Comparison of ENCODE assay signal across 32 cellular contexts in the genomic region with DNA sequence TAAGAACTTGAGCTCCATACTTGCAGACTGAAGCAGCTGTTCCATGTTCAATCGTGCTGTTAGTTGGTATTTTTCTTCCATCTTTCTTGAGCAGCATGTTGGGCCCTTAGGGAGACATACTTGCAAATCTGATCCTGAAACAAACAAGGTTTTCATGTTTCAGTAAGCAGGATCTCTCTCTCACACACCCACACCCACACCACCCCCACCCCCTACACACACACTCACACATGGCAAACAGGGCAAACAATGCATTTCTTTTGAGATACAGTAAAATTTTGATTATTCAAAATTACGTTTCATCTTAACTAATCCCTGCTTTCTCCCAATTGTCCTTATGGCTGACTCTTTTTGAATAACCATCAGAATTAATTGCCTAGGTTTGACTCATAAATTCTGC. TPM values are rescaled to one million over a fixed set of nuclear protein-coding genes. Genes with fewer than 3 reads are reported as not detected.
"Had no signal": no experiment of that assay in that cellular context is flagged by ENCODE, and none has a peak within 500 bp of the region (broad histone marks: within the 10 kb centered on the region; RNA-seq: fewer than 3 reads in every experiment).

No MANE protein-coding gene starts in this region.

- DNase-seq: cortex of kidney; effector CD8-positive, alpha-beta T cell; effector memory CD8-positive, alpha-beta T cell; endodermal cell; erythroblast; esophagus squamous epithelium; foreskin fibroblast; foreskin melanocyte; gastrocnemius medialis; glutamatergic neuron; head of caudate nucleus; heart right ventricle; hippocampal formation; left cardiac atrium; left lung; left ventricle myocardium superior; lower lobe of right lung; mesenchymal stem cell; mucosa of descending colon; naive B cell; naive thymus-derived CD8-positive, alpha-beta T cell had no signal

- H3K27ac Mint-ChIP-seq: dendritic cell treated with granulocyte-macrophage colony-stimulating factor and Interleukin-4, amounts not matched to agents 40 ng/mL and 50 ng/mL, for 4 days; effector memory CD8-positive, alpha-beta T cell; endodermal cell; mesothelial cell of epicardium; naive thymus-derived CD8-positive, alpha-beta T cell had no signal

- H3K36me3 ChIP-seq: esophagus squamous epithelium, gastrocnemius medialis, heart right ventricle, left lung, lower lobe of right lung had no signal

- H3K4me3 Mint-ChIP-seq: dendritic cell treated with granulocyte-macrophage colony-stimulating factor and Interleukin-4, amounts not matched to agents 40 ng/mL and 50 ng/mL, for 4 days; effector memory CD8-positive, alpha-beta T cell; endodermal cell; mesothelial cell of epicardium; naive B cell; naive thymus-derived CD8-positive, alpha-beta T cell had no signal

- H3K9me3 ChIP-seq: esophagus squamous epithelium, gastrocnemius medialis, heart right ventricle, left lung, lower lobe of right lung, mucosa of descending colon had no signal

- H3K27ac ChIP-seq: epithelial cell of prostate, esophagus squamous epithelium, gastrocnemius medialis, heart right ventricle, left lung, lower lobe of right lung had no signal

- H3K4me1 ChIP-seq: esophagus squamous epithelium, gastrocnemius medialis, heart right ventricle, left lung, lower lobe of right lung had no signal

- H3K9me3 Mint-ChIP-seq: dendritic cell treated with granulocyte-macrophage colony-stimulating factor and Interleukin-4, amounts not matched to agents 40 ng/mL and 50 ng/mL, for 4 days had no signal

- H3K36me3 Mint-ChIP-seq: naive B cell had no signal

- H3K27me3 ChIP-seq: esophagus squamous epithelium, gastrocnemius medialis had no signal

- H3K4me1 Mint-ChIP-seq: naive B cell had no signal

- ATAC-seq: effector memory CD8-positive, alpha-beta T cell; esophagus mucosa; gastrocnemius medialis; heart right ventricle; left cardiac atrium; left lung; left ventricle myocardium superior; lower lobe of right lung; mucosa of descending colon; naive thymus-derived CD8-positive, alpha-beta T cell had no signal

- FAIRE-seq: endometrium, islet of Langerhans, keratinocyte had no signal

- H3K4me3 ChIP-seq: esophagus squamous epithelium, gastrocnemius medialis, heart right ventricle, left lung, lower lobe of right lung, mucosa of descending colon had no signal

RNA-seq across cellular contexts. Expression of gene GPC3, which starts 32.3 kb away (rescaled TPM):
- total RNA-seq: dermis microvascular lymphatic vessel endothelial cell; glomerular endothelial cell; lung microvascular endothelial cell; myocyte; naive thymus-derived CD8-positive, alpha-beta T cell had no signal
